Comparison of ENCODE assay signal across 9 cellular contexts in genomic region chr3:66393486-66394260, GRCh38.
A peak's percentile ranks its signal among the peaks of the same experiment; 100 is the strongest.
DNase-seq lines count a peak whose midpoint lies in the region; TF ChIP-seq lines count a peak whose summit lies in the region.
"Had no signal": no experiment of that assay in that cellular context is flagged by ENCODE, and none has a peak within 500 bp of the region (broad histone marks: within the 10 kb centered on the region; RNA-seq: fewer than 3 reads in every experiment).

No MANE protein-coding gene starts in this region.

- H3K9ac ChIP-seq in GM23248 (no peak overlapping the region), rectal smooth muscle tissue (ENCODE audit: low read length) (no peak overlapping the region)

- in situ Hi-C loops in GM23248 (cut with MboI) = no loop called here
- in situ Hi-C loops in astrocyte of the spinal cord (cut with HindIII; ENCODE audit: low sequenced_read_pairs) = no loop called here

- TF ChIP-seq CTCF in OCI-LY7 (conservative IDR thresholded peaks at IDR 0.05; ENCODE audit: low read length) (no peak), astrocyte of the spinal cord (IDR thresholded peaks at IDR 0.05; ENCODE audit: low read depth, low read length) (no peak)

- no peak overlapping the region for H3K27ac ChIP-seq in GM23248
- no peak overlapping the region for H3K27ac ChIP-seq in OCI-LY7 (ENCODE audit: low read depth, low read length, poor library complexity, severe bottlenecking)
- H3K27ac ChIP-seq in rectal smooth muscle tissue (ENCODE audit: low read depth, low read length) = peak overlapping the region; percentile 65
- H3K27ac ChIP-seq: HL-60 had no signal

- WGBS in GM23248 (ENCODE audit: low coverage in 1 of 2, low lambda C conversion rate in 2 of 2, missing lambda C conversion rate in 2 of 2), 2 experiments = 65 to 73% methylated on average over 15 of the region's 15 CpGs

- no peak overlapping the region for H2AFZ ChIP-seq in GM23248
- H2AFZ ChIP-seq in OCI-LY7 (ENCODE audit: low read length) = no peak overlapping the region

- CTCF ChIA-PET in OCI-LY7 (lab: Charles Lee; ENCODE audit: unreplicated experiment) = no interaction called here

- H3K4me3 ChIP-seq in GM08714 (ENCODE audit: low read length) (peak overlapping the region; percentile 50; the same call in 1 of the 2 replicates), GM23248 (no peak overlapping the region), OCI-LY7 (ENCODE audit: low read depth, low read length, poor library complexity, severe bottlenecking) (no peak overlapping the region), astrocyte of the spinal cord (ENCODE audit: low read depth, low read length) (no peak overlapping the region), rectal smooth muscle tissue (ENCODE audit: low read length) (no peak overlapping the region)

- H3K4me1 ChIP-seq in GM23248 (ENCODE audit: insufficient read depth) = peaks cover 18% of the 10 kb centered on the region
- peaks cover 28% of the 10 kb centered on the region for H3K4me1 ChIP-seq in OCI-LY7 (ENCODE audit: insufficient read depth, low read length, poor library complexity, severe bottlenecking)
- H3K4me1 ChIP-seq in rectal smooth muscle tissue (ENCODE audit: control insufficient read depth, insufficient read depth, low read length) = peaks cover 21% of the 10 kb centered on the region

- no peaks in the 10 kb centered on the region for H3K79me2 ChIP-seq in GM23248 (ENCODE audit: insufficient read depth)
- H3K79me2 ChIP-seq in OCI-LY7 (ENCODE audit: insufficient read depth, low read depth, low read length) = peaks cover 22% of the 10 kb centered on the region

- intact Hi-C loops in OCI-LY7 (cut with micrococcal nuclease; ENCODE audit: unreplicated experiment) = no loop called here

- no peaks in the 10 kb centered on the region for H3K9me2 ChIP-seq in GM23248 (ENCODE audit: insufficient read depth)
- H3K9me2 ChIP-seq in OCI-LY7 (ENCODE audit: insufficient read depth, low read length) = no peaks in the 10 kb centered on the region

- H3K4me2 ChIP-seq in GM23248 (ENCODE audit: unreplicated experiment) (no peak overlapping the region), OCI-LY7 (ENCODE audit: low read length) (no peak overlapping the region)

- H3K9me3 ChIP-seq in GM23248 (ENCODE audit: low read depth) (no peaks in the 10 kb centered on the region), OCI-LY7 (ENCODE audit: low read length) (peaks cover 5% of the 10 kb centered on the region; the same call in 1 of the 2 replicates)

- POLR2A ChIA-PET in OCI-LY7 (lab: Charles Lee) = interaction anchor here (1.1 kb wide), 1 partner anchor 11 kb away, joined by 3 read pairs; no protein-coding TSS in a partner anchor

- BruUV-seq in OCI-LY7 (replicated peaks; lab: Mats Ljungman, UMichigan) = no TSS peak

- no peaks in the 10 kb centered on the region for H4K20me1 ChIP-seq in GM23248 (ENCODE audit: insufficient read depth)
- 0 out of 2 replicates have a peak, but pooled peaks cover 4% of the 10 kb centered on the region for H4K20me1 ChIP-seq in OCI-LY7 (ENCODE audit: insufficient read depth, low read length)

- H3K27me3 ChIP-seq in GM23248 (replicated peaks; ENCODE audit: insufficient read depth) (no peaks in the 10 kb centered on the region), rectal smooth muscle tissue (ENCODE audit: control insufficient read depth, insufficient read depth, low read length) (no peaks in the 10 kb centered on the region)

- DNase-seq in GM23248 = peak; percentile 10
- DNase-seq in OCI-LY7 (ENCODE audit: low spot score) = peak; percentile 28
- DNase-seq in astrocyte of the spinal cord (ENCODE audit: low read depth, low spot score) = peak; percentile 90
- no peak for DNase-seq in kidney glomerular epithelial cell (lab: John Stamatoyannopoulos, UW)
- no peak for DNase-seq in SW480 (ENCODE audit: low spot score)
- DNase-seq in NCI-H2196 (lab: John Stamatoyannopoulos, UW; ENCODE audit: unreplicated experiment) = no peak

- peaks cover 6% of the 10 kb centered on the region; the same call in 1 of the 2 replicates for H3F3A ChIP-seq in GM23248 (ENCODE audit: insufficient read depth)

- H3K36me3 ChIP-seq in GM23248 (ENCODE audit: low read depth) (no peaks in the 10 kb centered on the region; the same call in 1 of the 2 replicates), OCI-LY7 (ENCODE audit: insufficient read depth, low read length) (peaks cover 100% of the 10 kb centered on the region), rectal smooth muscle tissue (ENCODE audit: control insufficient read depth, insufficient read depth, low read length) (peaks cover 41% of the 10 kb centered on the region)

Comparison
In these comparisons a context has a peak if more than half of its experiments do, and no peak if none do; other contexts are left out.
1. DNase-seq: peak in GM23248 (single experiment), OCI-LY7 (single experiment) and astrocyte of the spinal cord (single experiment); none in kidney glomerular epithelial cell (single experiment), SW480 (single experiment) and NCI-H2196 (single experiment).